In the genomic region with DNA sequence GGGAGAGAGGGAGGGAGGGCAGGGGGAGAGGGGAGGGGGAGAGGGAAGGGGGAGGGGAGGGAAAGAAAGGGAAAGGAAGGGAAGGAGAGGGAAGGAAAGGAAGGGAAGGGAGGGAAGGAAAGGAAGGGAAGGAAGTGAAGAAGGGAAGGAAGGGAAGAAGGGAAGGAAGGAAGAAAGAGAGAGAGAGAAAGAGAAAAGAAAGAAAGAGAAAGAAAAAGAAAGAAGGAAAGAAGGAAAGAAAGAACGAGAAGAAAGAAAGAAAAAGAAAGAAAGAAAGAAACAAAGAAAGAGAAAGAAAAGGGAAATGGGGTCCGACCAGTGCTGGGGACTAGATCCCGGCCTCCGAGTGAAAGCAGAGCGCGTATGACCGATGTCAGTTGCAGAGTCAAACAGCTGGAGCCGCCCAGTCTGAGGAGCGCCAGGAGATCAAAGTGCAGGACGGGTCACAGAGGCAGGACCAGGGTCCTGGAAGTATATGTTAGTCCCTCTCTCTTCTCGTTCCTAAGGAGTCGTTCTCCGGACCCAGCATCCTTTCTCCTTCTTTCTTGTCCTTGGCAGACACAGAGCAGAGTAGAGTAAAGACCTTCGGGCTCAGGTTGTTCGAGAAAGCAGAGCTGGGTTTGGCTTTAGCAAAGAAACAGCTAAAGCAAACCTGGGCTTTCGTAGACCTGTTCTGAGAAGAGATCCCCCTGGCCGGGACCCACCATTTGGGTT, we compare ENCODE assay signal across 8 cellular contexts.
DNase-seq lines count a peak whose midpoint lies in the region; ATAC-seq and TF ChIP-seq lines count a peak whose summit lies in the region.

No MANE protein-coding gene starts in this region.

- H3K36me3 ChIP-seq in iPS DF 6.9 (ENCODE audit: control insufficient read depth, insufficient read depth, low read length) (no peaks in the 10 kb centered on the region), esophagus squamous epithelium (no peaks in the 10 kb centered on the region)

- H3K27me3 Mint-ChIP-seq in type B pancreatic cell: peaks cover 13% of the 10 kb centered on the region

- TF ChIP-seq POLR2A in esophagus squamous epithelium (IDR thresholded peaks at IDR 0.05): no peak

- no peaks in the 10 kb centered on the region for H3K36me3 Mint-ChIP-seq in type B pancreatic cell

- H3K4me3 Mint-ChIP-seq in type B pancreatic cell: peak overlapping the region; percentile 87

- DNase-seq in AG20443 (ENCODE audit: low spot score) (peak; percentile 19), iPS DF 6.9 (ENCODE audit: low read depth, low spot score) (no peak), type B pancreatic cell (ENCODE audit: extremely low spot score, unreplicated experiment) (no peak), esophagus squamous epithelium (lab: John Stamatoyannopoulos, UW) (no peak)
- DNase-seq in effector CD8-positive, alpha-beta T cell (lab: John Stamatoyannopoulos, UW): no peak

- intact Hi-C loops in esophagus squamous epithelium (cut with DNase I): no loop called here

- H3K4me3 ChIP-seq in iPS DF 6.9 (ENCODE audit: low read length) (peak overlapping the region; percentile 37; the same call in 1 of the 2 replicates), esophagus squamous epithelium (peak overlapping the region in 2 of 4 donors; percentile 5 to 44)

- H3K4me1 ChIP-seq in iPS DF 6.9 (ENCODE audit: control insufficient read depth, insufficient read depth, low read length) (no peaks in the 10 kb centered on the region), esophagus squamous epithelium (peaks cover 3 to 10% (median 3%) of the 10 kb centered on the region in 3 donors)

- peak overlapping the region; percentile 69 for H3K27ac Mint-ChIP-seq in type B pancreatic cell

- peaks cover 54% of the 10 kb centered on the region for H3K4me1 Mint-ChIP-seq in type B pancreatic cell (ENCODE audit: unreplicated experiment)

- H3K9me3 ChIP-seq in iPS DF 6.9 (ENCODE audit: control insufficient read depth, insufficient read depth, low read length): no peaks in the 10 kb centered on the region
- H3K9me3 ChIP-seq in esophagus squamous epithelium: no peaks in the 10 kb centered on the region

- WGBS in iPS DF 6.9 (ENCODE audit: insufficient coverage, insufficient read length): no CpG with 5 or more reads among the region's 17 CpGs
- WGBS in esophagus squamous epithelium, 2 donors: 3 to 4% methylated on average over 13 to 17 of the region's 17 CpGs

- ATAC-seq in GM21515 (IDR thresholded peaks at IDR 0.05; ENCODE audit: unreplicated experiment) (peak; percentile 18), SK-N-SH treated with all-trans-retinoic acid at 6 μM for 48 hours (peak; percentile 69), GM19328 (IDR thresholded peaks at IDR 0.05; ENCODE audit: unreplicated experiment) (no peak)

- peaks cover 3% of the 10 kb centered on the region; the same call in 1 of the 2 replicates for H3K27me3 ChIP-seq in iPS DF 6.9 (ENCODE audit: control insufficient read depth, insufficient read depth, low read length)
- peaks cover 0 to 77% (median 0%) of the 10 kb centered on the region in 4 donors for H3K27me3 ChIP-seq in esophagus squamous epithelium

- TF ChIP-seq CTCF in type B pancreatic cell (conservative IDR thresholded peaks at IDR 0.05) (no peak), esophagus squamous epithelium (IDR thresholded peaks at IDR 0.05) (no peak)

- no peaks in the 10 kb centered on the region for H3K9me3 Mint-ChIP-seq in type B pancreatic cell

- H3K27ac ChIP-seq in iPS DF 6.9 (ENCODE audit: low read length) (no peak overlapping the region), esophagus squamous epithelium (no peak overlapping the region)

TF ChIP-seq in SK-N-SH treated with all-trans-retinoic acid at 6 μM for 48 hours, 23 proteins besides CTCF, POLR2A, EP300 and RAD21:
- TF ChIP-seq ESRRG (CRISPR knock-in tag; IDR thresholded peaks at IDR 0.05): no peak
- TF ChIP-seq RARB (CRISPR knock-in tag; IDR thresholded peaks at IDR 0.05): no peak
- TF ChIP-seq CSDC2 (CRISPR knock-in tag; IDR thresholded peaks at IDR 0.05): no peak
- TF ChIP-seq ZC3H10 (CRISPR knock-in tag; IDR thresholded peaks at IDR 0.05): no peak
- TF ChIP-seq ZFP30 (CRISPR knock-in tag; IDR thresholded peaks at IDR 0.05): no peak
- TF ChIP-seq TCF4 (CRISPR knock-in tag; IDR thresholded peaks at IDR 0.05; ENCODE audit: borderline replicate concordance): no peak
- TF ChIP-seq ZFP3 (CRISPR knock-in tag; IDR thresholded peaks at IDR 0.05): no peak
- TF ChIP-seq, protein P1, sequence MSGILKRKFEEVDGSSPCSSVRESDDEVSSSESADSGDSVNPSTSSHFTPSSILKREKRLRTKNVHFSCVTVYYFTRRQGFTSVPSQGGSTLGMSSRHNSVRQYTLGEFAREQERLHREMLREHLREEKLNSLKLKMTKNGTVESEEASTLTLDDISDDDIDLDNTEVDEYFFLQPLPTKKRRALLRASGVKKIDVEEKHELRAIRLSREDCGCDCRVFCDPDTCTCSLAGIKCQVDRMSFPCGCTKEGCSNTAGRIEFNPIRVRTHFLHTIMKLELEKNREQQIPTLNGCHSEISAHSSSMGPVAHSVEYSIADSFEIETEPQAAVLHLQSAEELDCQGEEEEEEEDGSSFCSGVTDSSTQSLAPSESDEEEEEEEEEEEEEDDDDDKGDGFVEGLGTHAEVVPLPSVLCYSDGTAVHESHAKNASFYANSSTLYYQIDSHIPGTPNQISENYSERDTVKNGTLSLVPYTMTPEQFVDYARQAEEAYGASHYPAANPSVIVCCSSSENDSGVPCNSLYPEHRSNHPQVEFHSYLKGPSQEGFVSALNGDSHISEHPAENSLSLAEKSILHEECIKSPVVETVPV (CRISPR knock-in tag; IDR thresholded peaks at IDR 0.05): no peak
- TF ChIP-seq TOX (CRISPR knock-in tag; IDR thresholded peaks at IDR 0.05; ENCODE audit: borderline replicate concordance): no peak
